Comparison of ENCODE assay signal across 8 cellular contexts in genomic region chr14:64703393-64704144, GRCh38. TPM values are rescaled to one million over a fixed set of nuclear protein-coding genes. Genes with fewer than 3 reads are reported as not detected.
DNase-seq lines count a peak whose midpoint lies in the region; ATAC-seq and TF ChIP-seq lines count a peak whose summit lies in the region.

No MANE protein-coding gene starts in this region.

- ATAC-seq in natural killer cell: no peak

- H3K27ac Mint-ChIP-seq in natural killer cell: peak overlapping the region; percentile 76 to 86

- no peak for TF ChIP-seq CTCF in AG09309 (IDR thresholded peaks at IDR 0.05; ENCODE audit: control insufficient read depth, insufficient read depth, low read depth, low read length, missing control alignments)
- TF ChIP-seq CTCF in coronary artery (IDR thresholded peaks at IDR 0.05): no peak
- TF ChIP-seq CTCF in natural killer cell (IDR thresholded peaks at IDR 0.05): no peak
- no peak for TF ChIP-seq CTCF in GM10266 (IDR thresholded peaks at IDR 0.05; ENCODE audit: control insufficient read depth, insufficient read depth, low read depth, missing control alignments)

- H3K4me3 Mint-ChIP-seq in natural killer cell: peak overlapping the region; percentile 87

- no peak for DNase-seq in AG09309 (ENCODE audit: low read depth)
- DNase-seq in coronary artery (ENCODE audit: low spot score): peak; percentile 62
- DNase-seq in natural killer cell: no peak
- no peak for DNase-seq in GM10266 (ENCODE audit: extremely low spot score)
- DNase-seq in GF-D8 (lab: John Stamatoyannopoulos, UW): no peak
- no peak for DNase-seq in AG08396 (ENCODE audit: low spot score)
- no peak for DNase-seq in GM19238 (ENCODE audit: insufficient read length, low spot score)

- H3K36me3 Mint-ChIP-seq in natural killer cell: no peaks in the 10 kb centered on the region

- intact Hi-C loops in natural killer cell (cut with micrococcal nuclease): loop anchor here (2.0 to 10.0 kb wide), 3 partner anchors 34 to 199 kb away; partner anchors contain the start of genes ZBTB1 and ZBTB25

- H3K4me1 Mint-ChIP-seq in natural killer cell: peaks cover 52 to 53% of the 10 kb centered on the region in 2 donors

- no peaks in the 10 kb centered on the region for H3K27me3 Mint-ChIP-seq in natural killer cell (ENCODE audit: low read depth in 2 of 2)

- no peak for TF ChIP-seq EP300 in Ishikawa (IDR thresholded peaks at IDR 0.05; ENCODE audit: borderline replicate concordance)

- peak overlapping the region; percentile 74 for H3K4me3 ChIP-seq in AG09309 (ENCODE audit: control insufficient read depth, low read depth, low read length)
- peak overlapping the region; percentile 93 for H3K4me3 ChIP-seq in coronary artery

- TF ChIP-seq RAD21 in Ishikawa (IDR thresholded peaks at IDR 0.05; ENCODE audit: low read depth): no peak

- H3K27ac ChIP-seq in coronary artery: peak overlapping the region; percentile 92 to 99

- no peaks in the 10 kb centered on the region for H3K9me3 Mint-ChIP-seq in natural killer cell

TF ChIP-seq in Ishikawa, 13 proteins besides CTCF, POLR2A, EP300 and RAD21:
- TF ChIP-seq REST (IDR thresholded peaks at IDR 0.05; ENCODE audit: low read depth): 0 out of 2 replicates have a peak, but pooled peaks have one; percentile 2
- peak; percentile 2; the same call in 1 of the 2 replicates for TF ChIP-seq USF1 (IDR thresholded peaks at IDR 0.05)
- no peak for TF ChIP-seq TCF12 (IDR thresholded peaks at IDR 0.05; ENCODE audit: low read depth)
- no peak for TF ChIP-seq TEAD4 (IDR thresholded peaks at IDR 0.05)

RNA-seq across cellular contexts. Expression of gene PLEKHG3, which starts 0.7 kb away (rescaled TPM):
- 100 to 1,000 TPM; 184 to 285 (median 225) TPM for total RNA-seq in natural killer cell
